Comparison of ENCODE assay signal across 20 cellular contexts in genomic region chr2:14015113-14015512, GRCh38.
"Had no signal": no experiment of that assay in that cellular context is flagged by ENCODE, and none has a peak within 500 bp of the region (broad histone marks: within the 10 kb centered on the region; RNA-seq: fewer than 3 reads in every experiment).

No MANE protein-coding gene starts in this region.

- H3K27me3 ChIP-seq: adrenal gland had no signal

- DNase-seq: activated CD4-positive, alpha-beta T cell treated with anti-CD3 and anti-CD28 coated beads for 4 hours; activated CD8-positive, alpha-beta memory T cell treated with anti-CD3 and anti-CD28 coated beads, Interleukin-2, amount 50 U/mL, for 48 hours; activated CD8-positive, alpha-beta T cell treated with anti-CD3 and anti-CD28 coated beads, Interleukin-2, amount 10 ng/mL, durations not matched to agents 7 days and 5 days; activated naive CD4-positive, alpha-beta T cell treated with anti-CD3 and anti-CD28 coated beads, Interleukin-2, amount 50 U/mL, for 16 hours; activated naive CD8-positive, alpha-beta T cell treated with anti-CD3 and anti-CD28 coated beads, Interleukin-2, amount 10 ng/mL, durations not matched to agents 7 days and 5 days; activated T-cell treated with anti-CD3 and anti-CD28 coated beads, Interleukin-2, amount 50 U/mL, for 1 hour; adrenal gland; aorta; central memory CD4-positive, alpha-beta T cell; NCI-H1105 treated with DMSO at 0.1 percent for 48 hours; NCI-H1436 treated with DMSO at 0.1 percent for 48 hours; NCI-H187 treated with DMSO at 0.1 percent for 48 hours; NCI-H2081 treated with DMSO at 0.1 percent for 48 hours; NCI-H446; NCI-H524; SHP77 treated with DMSO at 0.1 percent for 48 hours; T-cell; T-helper 2 cell had no signal

- H3K4me3 ChIP-seq: adrenal gland had no signal

- H3K36me3 ChIP-seq: adrenal gland had no signal

- ATAC-seq: activated CD4-positive, CD25-positive, alpha-beta regulatory T cell treated with anti-CD3 and anti-CD28 coated beads, Interleukin-2, amount 50 U/mL, for 24 hours; activated CD8-positive, alpha-beta T cell treated with anti-CD3 and anti-CD28 coated beads, Interleukin-2, amount 10 ng/mL, durations not matched to agents 7 days and 5 days; T-cell had no signal

- H3K9me3 ChIP-seq: adrenal gland had no signal

- H3K4me1 ChIP-seq: adrenal gland had no signal

- H3K27ac ChIP-seq: adrenal gland had no signal

- FAIRE-seq: bronchial epithelial cell had no signal
